7 cellular contexts compared by ENCODE assay signal in the genomic region with DNA sequence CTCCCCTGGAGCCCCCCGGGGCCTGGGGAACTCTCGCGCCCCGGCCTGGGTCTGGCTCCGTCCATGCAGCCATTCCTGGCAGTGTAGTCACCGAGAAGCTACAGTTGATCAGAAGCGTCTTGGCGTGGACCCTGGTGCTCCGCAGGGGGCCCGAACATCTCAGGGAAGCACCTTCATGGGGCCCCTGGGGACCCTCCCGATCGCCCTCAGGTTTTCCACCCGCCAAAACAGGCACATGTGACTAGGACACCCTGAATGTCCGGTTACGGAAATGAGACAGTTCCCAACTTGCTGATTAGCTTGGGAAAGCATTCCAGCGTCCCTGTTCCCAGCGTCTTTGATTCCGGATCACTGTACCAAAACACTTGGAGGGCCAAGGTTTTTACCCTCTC. TPM values are rescaled to one million over a fixed set of nuclear protein-coding genes. Genes with fewer than 3 reads are reported as not detected.
DNase-seq lines count a peak whose midpoint lies in the region; ATAC-seq and TF ChIP-seq lines count a peak whose summit lies in the region.

No MANE protein-coding gene starts in this region.

- no peak for TF ChIP-seq CTCF in GM10266 (IDR thresholded peaks at IDR 0.05; ENCODE audit: control insufficient read depth, insufficient read depth, low read depth, missing control alignments)
- TF ChIP-seq CTCF in gastroesophageal sphincter (IDR thresholded peaks at IDR 0.05): no peak

- TF ChIP-seq EP300 in gastroesophageal sphincter (IDR thresholded peaks at IDR 0.05): no peak

- ATAC-seq in GM21737 (IDR thresholded peaks at IDR 0.05; ENCODE audit: unreplicated experiment) (peak; percentile 19), gastroesophageal sphincter (peak; percentile 28)

- peak overlapping the region; percentile 60 to 84 for H3K4me3 ChIP-seq in gastroesophageal sphincter

- DNase-seq in GM10266 (ENCODE audit: extremely low spot score) (peak; percentile 19), LoVo (ENCODE audit: low spot score) (peak; percentile 34), nucleus accumbens (lab: John Stamatoyannopoulos, UW) (peak in 29 of 56 donors; percentile 7 to 62 (median 38)), NCI-H82 (lab: John Stamatoyannopoulos, UW) (no peak)
- DNase-seq in activated T-helper 1 cell treated with anti-CD3 and anti-CD28 coated beads, Interleukin-12 subunit alpha, Interleukin-12 subunit beta, Interleukin-2, Interleukin-4 antibody, amounts not matched to agents 30 ng/mL and 10 ng/mL and 1 ng/mL, durations not matched to agents 14 hours and 24 hours and 36 hours (ENCODE audit: low spot score): no peak

- peaks cover 0 to 18% (median 2%) of the 10 kb centered on the region in 3 donors for H3K4me1 ChIP-seq in gastroesophageal sphincter

- H3K27ac ChIP-seq in gastroesophageal sphincter: peak overlapping the region; percentile 83 to 97 (median 92)

- peaks cover 15% of the 10 kb centered on the region for H3K36me3 Mint-ChIP-seq in activated T-helper 1 cell treated with anti-CD3 and anti-CD28 coated beads, Interleukin-12 subunit alpha, Interleukin-12 subunit beta, Interleukin-2, Interleukin-4 antibody, amounts not matched to agents 30 ng/mL and 10 ng/mL and 1 ng/mL, durations not matched to agents 14 hours and 24 hours and 36 hours (ENCODE audit: low read depth)

- peak overlapping the region; percentile 91 for H3K4me3 Mint-ChIP-seq in activated T-helper 1 cell treated with anti-CD3 and anti-CD28 coated beads, Interleukin-12 subunit alpha, Interleukin-12 subunit beta, Interleukin-2, Interleukin-4 antibody, amounts not matched to agents 30 ng/mL and 10 ng/mL and 1 ng/mL, durations not matched to agents 14 hours and 24 hours and 36 hours

- H3K27me3 ChIP-seq in gastroesophageal sphincter: no peaks in the 10 kb centered on the region

- peak overlapping the region; percentile 89 for H3K27ac Mint-ChIP-seq in activated T-helper 1 cell treated with anti-CD3 and anti-CD28 coated beads, Interleukin-12 subunit alpha, Interleukin-12 subunit beta, Interleukin-2, Interleukin-4 antibody, amounts not matched to agents 30 ng/mL and 10 ng/mL and 1 ng/mL, durations not matched to agents 14 hours and 24 hours and 36 hours

- intact Hi-C loops in activated T-helper 1 cell treated with anti-CD3 and anti-CD28 coated beads, Interleukin-12 subunit alpha, Interleukin-12 subunit beta, Interleukin-2, Interleukin-4 antibody, amounts not matched to agents 30 ng/mL and 10 ng/mL and 1 ng/mL, durations not matched to agents 14 hours and 24 hours and 36 hours (cut with micrococcal nuclease): loop anchor here (1.0 to 10.0 kb wide), 6 partner anchors 21 to 1559 kb away; a partner anchor contains a TSS

- H3K27me3 Mint-ChIP-seq in activated T-helper 1 cell treated with anti-CD3 and anti-CD28 coated beads, Interleukin-12 subunit alpha, Interleukin-12 subunit beta, Interleukin-2, Interleukin-4 antibody, amounts not matched to agents 30 ng/mL and 10 ng/mL and 1 ng/mL, durations not matched to agents 14 hours and 24 hours and 36 hours (ENCODE audit: insufficient read depth): no peaks in the 10 kb centered on the region

- peaks cover 0 to 27% of the 10 kb centered on the region in 2 donors for H3K36me3 ChIP-seq in gastroesophageal sphincter

- H3K9me3 Mint-ChIP-seq in activated T-helper 1 cell treated with anti-CD3 and anti-CD28 coated beads, Interleukin-12 subunit alpha, Interleukin-12 subunit beta, Interleukin-2, Interleukin-4 antibody, amounts not matched to agents 30 ng/mL and 10 ng/mL and 1 ng/mL, durations not matched to agents 14 hours and 24 hours and 36 hours: no peaks in the 10 kb centered on the region

- peaks cover 13% of the 10 kb centered on the region for H3K4me1 Mint-ChIP-seq in activated T-helper 1 cell treated with anti-CD3 and anti-CD28 coated beads, Interleukin-12 subunit alpha, Interleukin-12 subunit beta, Interleukin-2, Interleukin-4 antibody, amounts not matched to agents 30 ng/mL and 10 ng/mL and 1 ng/mL, durations not matched to agents 14 hours and 24 hours and 36 hours (ENCODE audit: low read depth)

- TF ChIP-seq POLR2A in gastroesophageal sphincter (IDR thresholded peaks at IDR 0.05): no peak

- no peaks in the 10 kb centered on the region for H3K9me3 ChIP-seq in gastroesophageal sphincter

- WGBS in gastroesophageal sphincter (ENCODE audit: low coverage in 1 of 2), 2 donors: 0% methylated on average over 3 to 6 of the region's 18 CpGs

RNA-seq across cellular contexts. Expression of a gene that starts 0.5 kb away (rescaled TPM):
- total RNA-seq in activated T-helper 1 cell treated with anti-CD3 and anti-CD28 coated beads, Interleukin-12 subunit alpha, Interleukin-12 subunit beta, Interleukin-2, Interleukin-4 antibody, amounts not matched to agents 30 ng/mL and 10 ng/mL and 1 ng/mL, durations not matched to agents 14 hours and 24 hours and 36 hours: 14.1 and 17.8 TPM in 2 replicates
- total RNA-seq in gastroesophageal sphincter: 1 to 10 TPM; 6.3 to 9.6 (median 7.9) TPM

RNA-seq across cellular contexts. Expression of a gene that starts 21.4 kb away (rescaled TPM):
- 28.0 and 29.0 TPM in 2 replicates for total RNA-seq in activated T-helper 1 cell treated with anti-CD3 and anti-CD28 coated beads, Interleukin-12 subunit alpha, Interleukin-12 subunit beta, Interleukin-2, Interleukin-4 antibody, amounts not matched to agents 30 ng/mL and 10 ng/mL and 1 ng/mL, durations not matched to agents 14 hours and 24 hours and 36 hours
- total RNA-seq in gastroesophageal sphincter: 10 to 100 TPM; 21.7 to 26.3 (median 24.1) TPM

RNA-seq across cellular contexts. Expression of a gene that starts 55.3 kb away (rescaled TPM):
- total RNA-seq in activated T-helper 1 cell treated with anti-CD3 and anti-CD28 coated beads, Interleukin-12 subunit alpha, Interleukin-12 subunit beta, Interleukin-2, Interleukin-4 antibody, amounts not matched to agents 30 ng/mL and 10 ng/mL and 1 ng/mL, durations not matched to agents 14 hours and 24 hours and 36 hours: 84.4 and 85.1 TPM in 2 replicates
- 10 to 100 TPM; 38.5 to 63.5 (median 42.1) TPM for total RNA-seq in gastroesophageal sphincter

Comparison
In these comparisons a context has a peak if more than half of its experiments do, and no peak if none do; other contexts are left out.
1. DNase-seq: peak in GM10266 (single experiment), LoVo (single experiment) and nucleus accumbens (29 of 56); none in activated T-helper 1 cell treated with anti-CD3 and anti-CD28 coated beads, Interleukin-12 subunit alpha, Interleukin-12 subunit beta, Interleukin-2, Interleukin-4 antibody, amounts not matched to agents 30 ng/mL and 10 ng/mL and 1 ng/mL, durations not matched to agents 14 hours and 24 hours and 36 hours (single experiment) and NCI-H82 (single experiment).